Comparison of ENCODE assay signal across 15 cellular contexts in genomic region chr21:32572574-32573420, GRCh38. TPM values are rescaled to one million over a fixed set of nuclear protein-coding genes. Genes with fewer than 3 reads are reported as not detected.
DNase-seq lines count a peak whose midpoint lies in the region; ATAC-seq lines count a peak whose summit lies in the region.
"Had no signal": no experiment of that assay in that cellular context is flagged by ENCODE, and none has a peak within 500 bp of the region (broad histone marks: within the 10 kb centered on the region; RNA-seq: fewer than 3 reads in every experiment).

No MANE protein-coding gene starts in this region.

- no peak overlapping the region for H3K4me3 ChIP-seq in mucosa of stomach (ENCODE audit: low read length)
- H3K4me3 ChIP-seq in MG63: no peak overlapping the region

- peak overlapping the region; percentile 57 for H3K9ac ChIP-seq in mucosa of stomach (ENCODE audit: low read length)

- peak; percentile 76 for DNase-seq in DMS153 treated with DMSO at 0.1 percent for 48 hours (lab: John Stamatoyannopoulos, UW; ENCODE audit: unreplicated experiment)
- DNase-seq in NCI-H146 treated with DMSO at 0.1 percent for 48 hours (lab: John Stamatoyannopoulos, UW; ENCODE audit: unreplicated experiment): peak; percentile 39
- peak; percentile 32 for DNase-seq in SK-MEL-5 (ENCODE audit: low read depth, low spot score)
- DNase-seq in GM19238 (ENCODE audit: insufficient read length, low spot score): no peak
- DNase-seq in MG63: no peak
- DNase-seq: activated CD4-positive, CD25-positive, alpha-beta regulatory T cell treated with anti-CD3 and anti-CD28 coated beads, Interleukin-2, amount 50 U/mL, for 72 hours; activated T-cell treated with anti-CD3 and anti-CD28 coated beads, Interleukin-2, amount 50 U/mL, for 24 hours; anterior cingulate cortex; stimulated activated CD4-positive, alpha-beta T cell treated with anti-CD3 and anti-CD28 coated beads, Interleukin-2, amount 100 ng/mL, for 48 hours; stimulated activated naive B cell treated with anti-CD40 and anti-IgM and Interleukin-4, amounts not matched to agents 10 μg/mL and 1 μg/mL and 100 μg/mL, for 72 hours; T-cell had no signal

- H3K36me3 ChIP-seq in mucosa of stomach (ENCODE audit: control insufficient read depth, insufficient read depth, low read length) (no peaks in the 10 kb centered on the region), MG63 (no peaks in the 10 kb centered on the region)

- in situ Hi-C loops in SK-MEL-5 (cut with HindIII; ENCODE audit: low pct_unique_long_range_greater_than_20kb, low sequenced_read_pairs): no loop called here

- H3K9me3 ChIP-seq in mucosa of stomach (ENCODE audit: control insufficient read depth, low read length) (no peaks in the 10 kb centered on the region), MG63 (no peaks in the 10 kb centered on the region)

- no peaks in the 10 kb centered on the region for H3K27me3 ChIP-seq in mucosa of stomach (ENCODE audit: control insufficient read depth, insufficient read depth, low read length)
- H3K27me3 ChIP-seq in MG63: no peaks in the 10 kb centered on the region

- ATAC-seq in HG03469 (IDR thresholded peaks at IDR 0.05; ENCODE audit: unreplicated experiment) (no peak), HG02623 (IDR thresholded peaks at IDR 0.05; ENCODE audit: unreplicated experiment) (no peak)
- ATAC-seq: stimulated activated naive B cell treated with anti-CD40 and anti-IgM and Interleukin-4, amounts not matched to agents 10 μg/mL and 1 μg/mL and 100 μg/mL, for 72 hours; T-cell had no signal

- peaks cover 12% of the 10 kb centered on the region for H3K4me1 ChIP-seq in mucosa of stomach (ENCODE audit: control insufficient read depth, insufficient read depth, low read length)

RNA-seq across cellular contexts. Expression of gene TCP10L, which starts 12.5 kb away (rescaled TPM):
- total RNA-seq in SK-MEL-5 (2014; rRNA removed; shearing (Covaris generic)): 0.53 TPM in 1 of 2 replicates, not detected in the other
- polyA plus RNA-seq in SK-MEL-5 (2015; cell fraction: cytosol; rRNA removed): not detected in 2 replicates
- 3.5 TPM in 1 of 2 replicates, not detected in the other for polyA plus RNA-seq in SK-MEL-5 (2015; cell fraction: nucleus; rRNA removed)
- 0.69 TPM in 1 of 2 replicates, not detected in the other for total RNA-seq in MG63 (2014; rRNA removed; shearing (Covaris generic); ENCODE audit: low replicate concordance)
- total RNA-seq: fibroblast of villous mesenchyme had no signal

RNA-seq across cellular contexts. Expression of gene CFAP298, which starts 39.4 kb away (rescaled TPM):
- total RNA-seq in SK-MEL-5 (2014; rRNA removed; shearing (Covaris generic)): 45.4 and 55.3 TPM in 2 replicates
- 48.5 and 58.0 TPM in 2 replicates for polyA plus RNA-seq in SK-MEL-5 (2015; cell fraction: cytosol; rRNA removed)
- polyA plus RNA-seq in SK-MEL-5 (2015; cell fraction: nucleus; rRNA removed): 48.9 and 49.0 TPM in 2 replicates
- 65.4 and 92.8 TPM in 2 replicates for total RNA-seq in MG63 (2014; rRNA removed; shearing (Covaris generic); ENCODE audit: low replicate concordance)

Comparison
In these comparisons a context has a peak if more than half of its experiments do, and no peak if none do; other contexts are left out.
1. DNase-seq: peak in DMS153 treated with DMSO at 0.1 percent for 48 hours (single experiment), NCI-H146 treated with DMSO at 0.1 percent for 48 hours (single experiment) and SK-MEL-5 (single experiment); none in GM19238 (single experiment) and MG63 (single experiment).